8 cellular contexts compared by ENCODE assay signal in genomic region chr9:34958411-34958982, GRCh38. TPM values are rescaled to one million over a fixed set of nuclear protein-coding genes. Genes with fewer than 3 reads are reported as not detected.
DNase-seq lines count a peak whose midpoint lies in the region; ATAC-seq and TF ChIP-seq lines count a peak whose summit lies in the region.

No MANE protein-coding gene starts in this region.

- no peaks in the 10 kb centered on the region for H3K79me2 ChIP-seq in parathyroid adenoma

- H4K20me1 ChIP-seq in BLaER1: 0 out of 2 replicates have a peak, but pooled peaks cover 5% of the 10 kb centered on the region

- TF ChIP-seq CTCF in LNCaP clone FGC (IDR thresholded peaks at IDR 0.05; ENCODE audit: control insufficient read depth, extremely low read depth, insufficient read depth): no peak
- no peak for TF ChIP-seq CTCF in epithelial cell of esophagus (IDR thresholded peaks at IDR 0.05; ENCODE audit: insufficient read depth, low read depth, low read length, missing control alignments)
- no peak for TF ChIP-seq CTCF in parathyroid adenoma (IDR thresholded peaks at IDR 0.05)
- TF ChIP-seq CTCF in left lung (IDR thresholded peaks at IDR 0.05): no peak
- TF ChIP-seq CTCF in mucosa of descending colon (IDR thresholded peaks at IDR 0.05): no peak

- no peak overlapping the region for H3K27ac ChIP-seq in BLaER1
- no peak overlapping the region for H3K27ac ChIP-seq in parathyroid adenoma
- no peak overlapping the region for H3K27ac ChIP-seq in left lung

- peak overlapping the region; percentile 66 for H2AFZ ChIP-seq in parathyroid adenoma

- H3K4me1 ChIP-seq in BLaER1 (peaks cover 4% of the 10 kb centered on the region; the same call in 1 of the 2 replicates), parathyroid adenoma (no peaks in the 10 kb centered on the region), left lung (peaks cover 0 to 14% of the 10 kb centered on the region in 2 donors), mucosa of descending colon (ENCODE audit: low read depth) (peaks cover 4% of the 10 kb centered on the region)

- no peaks in the 10 kb centered on the region for H3K9me3 ChIP-seq in BLaER1
- H3K9me3 ChIP-seq in parathyroid adenoma (ENCODE audit: control insufficient read depth, low read length): no peaks in the 10 kb centered on the region
- H3K9me3 ChIP-seq in left lung: no peaks in the 10 kb centered on the region
- H3K9me3 ChIP-seq in mucosa of descending colon: no peaks in the 10 kb centered on the region

- H3K9ac ChIP-seq in BLaER1 (peak overlapping the region; percentile 48), parathyroid adenoma (no peak overlapping the region)

- ATAC-seq in left lung (no peak), mucosa of descending colon (no peak)

- H3K36me3 ChIP-seq in BLaER1: no peaks in the 10 kb centered on the region
- no peaks in the 10 kb centered on the region for H3K36me3 ChIP-seq in parathyroid adenoma (ENCODE audit: control insufficient read depth, insufficient read depth, low read length)
- no peaks in the 10 kb centered on the region for H3K36me3 ChIP-seq in left lung
- no peaks in the 10 kb centered on the region for H3K36me3 ChIP-seq in mucosa of descending colon (ENCODE audit: low read depth)

- DNase-seq in LNCaP clone FGC (ENCODE audit: low read depth) (no peak), epithelial cell of esophagus (ENCODE audit: low read depth) (no peak), HuH-7.5 (ENCODE audit: low spot score) (no peak), left lung (no peak), mucosa of descending colon (no peak), KG1 (lab: John Stamatoyannopoulos, UW) (no peak)

- intact Hi-C loops in left lung (cut with DNase I) (no loop called here), mucosa of descending colon (cut with DNase I, micrococcal nuclease) (no loop called here)

- H3K4me2 ChIP-seq in BLaER1 (peak overlapping the region; percentile 93), parathyroid adenoma (ENCODE audit: low read length) (peak overlapping the region; percentile 54)

- H3K27me3 ChIP-seq in BLaER1 (peaks cover 39% of the 10 kb centered on the region), parathyroid adenoma (ENCODE audit: control insufficient read depth, insufficient read depth, low read length) (no peaks in the 10 kb centered on the region), left lung (peaks cover 35 to 93% of the 10 kb centered on the region in 2 donors)

- H3K4me3 ChIP-seq in BLaER1: peak overlapping the region; percentile 74
- peak overlapping the region; percentile 31; the same call in 1 of the 2 replicates for H3K4me3 ChIP-seq in LNCaP clone FGC (ENCODE audit: low read depth, low read length)
- H3K4me3 ChIP-seq in epithelial cell of esophagus (ENCODE audit: low read length): peak overlapping the region; percentile 8
- no peak overlapping the region for H3K4me3 ChIP-seq in parathyroid adenoma (ENCODE audit: low read depth, low read length)
- no peak overlapping the region for H3K4me3 ChIP-seq in left lung
- H3K4me3 ChIP-seq in mucosa of descending colon: no peak overlapping the region

RNA-seq across cellular contexts. Expression of gene PHF24, which starts 0.4 kb away (rescaled TPM):
- total RNA-seq in left lung: under 1 TPM; 0.44 to 0.58 TPM
- 1 to 10 TPM in 1 of 3 donors, under 1 TPM in 1, not detected in 1; 0.55 to 1.3 TPM for total RNA-seq in mucosa of descending colon

RNA-seq across cellular contexts. Expression of gene DNAJB5, which starts 31.0 kb away (rescaled TPM):
- total RNA-seq in left lung: 10 to 100 TPM in 1 of 2 donors, 1 to 10 TPM in 1; 8.8 to 14.4 TPM
- total RNA-seq in mucosa of descending colon: 10 to 100 TPM in 1 of 3 donors, 1 to 10 TPM in 2; 1.2 to 32.9 (median 5.8) TPM

Comparison
In these comparisons a context has a peak if more than half of its experiments do, and no peak if none do; other contexts are left out.
1. H3K4me3 ChIP-seq: peak in BLaER1 (single experiment), LNCaP clone FGC (single experiment) and epithelial cell of esophagus (single experiment); none in parathyroid adenoma (single experiment), left lung (0 of 2) and mucosa of descending colon (single experiment).